In genomic region chr2:7403092-7403775, GRCh38 we compare ENCODE assay signal across 20 cellular contexts.
"Had no signal": no experiment of that assay in that cellular context is flagged by ENCODE, and none has a peak within 500 bp of the region (broad histone marks: within the 10 kb centered on the region; RNA-seq: fewer than 3 reads in every experiment).

No MANE protein-coding gene starts in this region.

- H3K4me1 ChIP-seq: Peyer's patch had no signal

- H3K27ac Mint-ChIP-seq: activated CD4-positive, alpha-beta memory T cell treated with anti-CD3 and anti-CD28 coated beads, Interleukin-2, amount 10 ng/mL, durations not matched to agents 7 days and 5 days; activated naive CD4-positive, alpha-beta T cell treated with anti-CD3 and anti-CD28 coated beads, Interleukin-2, amount 50 U/mL, for 72 hours had no signal

- H3K27ac ChIP-seq: brain microvascular endothelial cell, cardiac muscle cell, Peyer's patch, VCaP had no signal

- DNase-seq: activated CD4-positive, alpha-beta memory T cell treated with anti-CD3 and anti-CD28 coated beads, Interleukin-2, amount 10 ng/mL, durations not matched to agents 7 days and 5 days; activated CD4-positive, alpha-beta T cell treated with anti-CD3 and anti-CD28 coated beads, Interleukin-2, amount 50 U/mL, for 1 hour; activated CD4-positive, CD25-positive, alpha-beta regulatory T cell; activated CD8-positive, alpha-beta memory T cell treated with anti-CD3 and anti-CD28 coated beads, Interleukin-2, amount 50 U/mL, for 48 hours; activated T-cell treated with anti-CD3 and anti-CD28 coated beads, Interleukin-2, amount 50 U/mL, for 1 hour; brain microvascular endothelial cell; cerebellar nuclear complex; MM.1S; NCI-H1105; NCI-H1436; NCI-H1694 treated with DMSO at 0.1 percent for 48 hours; NCI-H2029 treated with DMSO at 0.1 percent for 48 hours; NCI-H510A treated with DMSO at 0.1 percent for 48 hours; NCI-H69; Peyer's patch; SHP77; T1000 had no signal

- H3K9me3 ChIP-seq: Peyer's patch had no signal

- H3K9me3 Mint-ChIP-seq: activated CD4-positive, alpha-beta memory T cell treated with anti-CD3 and anti-CD28 coated beads, Interleukin-2, amount 10 ng/mL, durations not matched to agents 7 days and 5 days; activated naive CD4-positive, alpha-beta T cell treated with anti-CD3 and anti-CD28 coated beads, Interleukin-2, amount 50 U/mL, for 72 hours had no signal

- H3K27me3 ChIP-seq: brain microvascular endothelial cell, cardiac muscle cell, Peyer's patch had no signal

- H3K4me3 Mint-ChIP-seq: activated CD4-positive, alpha-beta memory T cell treated with anti-CD3 and anti-CD28 coated beads, Interleukin-2, amount 10 ng/mL, durations not matched to agents 7 days and 5 days had no signal

- H3K36me3 Mint-ChIP-seq: activated naive CD4-positive, alpha-beta T cell treated with anti-CD3 and anti-CD28 coated beads, Interleukin-2, amount 50 U/mL, for 72 hours had no signal

- H3K4me3 ChIP-seq: cardiac muscle cell, Peyer's patch had no signal

- H3K36me3 ChIP-seq: brain microvascular endothelial cell, cardiac muscle cell, Peyer's patch had no signal

- ATAC-seq: activated naive CD4-positive, alpha-beta T cell treated with anti-CD3 and anti-CD28 coated beads, Interleukin-2, amount 50 U/mL, for 72 hours had no signal
